11 cellular contexts compared by ENCODE assay signal in genomic region chr12:75509621-75510020, GRCh38. TPM values are rescaled to one million over a fixed set of nuclear protein-coding genes. Genes with fewer than 3 reads are reported as not detected.
DNase-seq lines count a peak whose midpoint lies in the region; TF ChIP-seq lines count a peak whose summit lies in the region.
"Had no signal": no experiment of that assay in that cellular context is flagged by ENCODE, and none has a peak within 500 bp of the region (broad histone marks: within the 10 kb centered on the region; RNA-seq: fewer than 3 reads in every experiment).

No MANE protein-coding gene starts in this region.

- H3K27me3 Mint-ChIP-seq in activated CD4-positive, alpha-beta memory T cell treated with anti-CD3 and anti-CD28 coated beads for 36 hours, result no peaks in the 10 kb centered on the region
- H3K27me3 Mint-ChIP-seq in immature natural killer cell (ENCODE audit: low read depth in 3 of 3), result peaks cover 2 to 7% (median 5%) of the 10 kb centered on the region in 3 donors

- H3K27ac ChIP-seq in AG04450 (ENCODE audit: low read depth, low read length) (no peak overlapping the region), coronary artery (no peak overlapping the region)

- peak overlapping the region; percentile 99 for H3K4me3 Mint-ChIP-seq in activated CD4-positive, alpha-beta memory T cell treated with anti-CD3 and anti-CD28 coated beads for 36 hours
- H3K4me3 Mint-ChIP-seq in immature natural killer cell, result peak overlapping the region; percentile 97 to 100 (median 98)

- peaks cover 31% of the 10 kb centered on the region for H3K4me1 Mint-ChIP-seq in activated CD4-positive, alpha-beta memory T cell treated with anti-CD3 and anti-CD28 coated beads for 36 hours (ENCODE audit: low read depth)
- H3K4me1 Mint-ChIP-seq in immature natural killer cell, result peaks cover 25 to 53% of the 10 kb centered on the region in 2 donors

- H3K4me3 ChIP-seq in AG04450 (ENCODE audit: low read depth, low read length), result peak overlapping the region; percentile 86
- peak overlapping the region; percentile 82 for H3K4me3 ChIP-seq in GM12865 (ENCODE audit: low read depth, low read length)
- no peak overlapping the region for H3K4me3 ChIP-seq in coronary artery

- POLR2A ChIA-PET in AG04450 (lab: Yijun Ruan, JAX), result no interaction called here
- POLR2A ChIA-PET in activated CD4-positive, alpha-beta memory T cell treated with anti-CD3 and anti-CD28 coated beads for 36 hours (lab: Charles Lee), result interaction anchor here (0.6 kb wide), 2 partner anchors 15 to 20 kb away, joined by 5 to 8 read pairs; no protein-coding TSS in a partner anchor

- TF ChIP-seq CTCF in AG04450 (IDR thresholded peaks at IDR 0.05; ENCODE audit: low read depth, low read length), result no peak
- TF ChIP-seq CTCF in GM12865 (IDR thresholded peaks at IDR 0.05; ENCODE audit: insufficient read depth, low read depth, low read length, missing control alignments), result no peak
- TF ChIP-seq CTCF in coronary artery (IDR thresholded peaks at IDR 0.05), result no peak

- peaks cover 29% of the 10 kb centered on the region for H3K36me3 Mint-ChIP-seq in activated CD4-positive, alpha-beta memory T cell treated with anti-CD3 and anti-CD28 coated beads for 36 hours
- H3K36me3 Mint-ChIP-seq in immature natural killer cell, result peaks cover 0 to 8% (median under 1%) of the 10 kb centered on the region in 3 donors

- no peaks in the 10 kb centered on the region for H3K9me3 ChIP-seq in AG04450 (ENCODE audit: control insufficient read depth, insufficient read depth, low read length)

- intact Hi-C loops in activated CD4-positive, alpha-beta memory T cell treated with anti-CD3 and anti-CD28 coated beads for 36 hours (cut with micrococcal nuclease), result loop anchor here (2.0 to 5.0 kb wide), 5 partner anchors 175 to 1049 kb away; partner anchors contain the start of genes ATXN7L3B, GLIPR1L1 and OSBPL8

- no peak for DNase-seq in AG04450 (ENCODE audit: low read depth, low spot score)
- DNase-seq in GM12865 (ENCODE audit: low read depth), result no peak
- no peak for DNase-seq in activated CD4-positive, alpha-beta memory T cell treated with anti-CD3 and anti-CD28 coated beads for 36 hours
- DNase-seq in immature natural killer cell, result no peak
- no peak for DNase-seq in NCI-H146 treated with DMSO at 0.1 percent for 48 hours (lab: John Stamatoyannopoulos, UW; ENCODE audit: unreplicated experiment)
- DNase-seq in NCI-H1048 (lab: John Stamatoyannopoulos, UW), result no peak
- no peak for DNase-seq in effector CD4-positive, alpha-beta T cell
- DNase-seq in coronary artery (ENCODE audit: low spot score), result no peak
- DNase-seq: COR-L47, NCI-H1105, small intestine had no signal

- peak overlapping the region; percentile 98 for H3K27ac Mint-ChIP-seq in activated CD4-positive, alpha-beta memory T cell treated with anti-CD3 and anti-CD28 coated beads for 36 hours
- peak overlapping the region in 5 of 6 donors; percentile 96 to 99 (median 97) for H3K27ac Mint-ChIP-seq in immature natural killer cell

- no peaks in the 10 kb centered on the region for H3K9me3 Mint-ChIP-seq in activated CD4-positive, alpha-beta memory T cell treated with anti-CD3 and anti-CD28 coated beads for 36 hours
- no peaks in the 10 kb centered on the region for H3K9me3 Mint-ChIP-seq in immature natural killer cell

- CTCF ChIA-PET in AG04450 (lab: Charles Lee), result interaction anchor here (0.7 to 2.7 kb wide), 3 partner anchors 16 to 175 kb away, joined by 3 to 13 read pairs (median 3); partner anchors contain the start of genes GLIPR1L1 and GLIPR1L2
- CTCF ChIA-PET in activated CD4-positive, alpha-beta memory T cell treated with anti-CD3 and anti-CD28 coated beads for 36 hours (lab: Charles Lee), result no interaction called here

- H3K27me3 ChIP-seq in AG04450 (ENCODE audit: control insufficient read depth, insufficient read depth, low read length), result no peaks in the 10 kb centered on the region

RNA-seq across cellular contexts. Expression of gene KRR1, which starts 1.8 kb away (rescaled TPM):
- 37.8 and 64.4 TPM in 2 replicates for polyA plus RNA-seq in AG04450 (2011; rRNA removed)
- polyA minus RNA-seq in AG04450 (2011; rRNA and poly(A)+ RNA removed), result 16.0 and 31.3 TPM in 2 replicates
- total RNA-seq in activated CD4-positive, alpha-beta memory T cell treated with anti-CD3 and anti-CD28 coated beads for 36 hours, result 100 to 1,000 TPM in 1 of 2 experiments, 10 to 100 TPM in 1; 96.6 to 106 TPM
- polyA plus RNA-seq in immature natural killer cell, result 10 to 100 TPM; 22.1 to 67.2 (median 51.8) TPM

RNA-seq across cellular contexts. Expression of gene GLIPR1, which starts 29.1 kb away (rescaled TPM):
- polyA plus RNA-seq in AG04450 (2011; rRNA removed) (299 and 335 TPM in 2 replicates), immature natural killer cell (100 to 1,000 TPM; 132 to 229 (median 201) TPM)
- 219 and 237 TPM in 2 replicates for polyA minus RNA-seq in AG04450 (2011; rRNA and poly(A)+ RNA removed)
- 1 to 10 TPM; 5.8 to 6.8 TPM for total RNA-seq in activated CD4-positive, alpha-beta memory T cell treated with anti-CD3 and anti-CD28 coated beads for 36 hours
